Comparison of ENCODE assay signal across 8 cellular contexts in genomic region chr4:148444296-148445070, GRCh38. TPM values are rescaled to one million over a fixed set of nuclear protein-coding genes. Genes with fewer than 3 reads are reported as not detected.
A peak's percentile ranks its signal among the peaks of the same experiment; 100 is the strongest.
DNase-seq lines count a peak whose midpoint lies in the region; ATAC-seq and TF ChIP-seq lines count a peak whose summit lies in the region.
"Had no signal": no experiment of that assay in that cellular context is flagged by ENCODE, and none has a peak within 500 bp of the region (broad histone marks: within the 10 kb centered on the region; RNA-seq: fewer than 3 reads in every experiment).

No MANE protein-coding gene starts in this region.

- CTCF ChIA-PET in activated CD4-positive, alpha-beta T cell treated with anti-CD3 and anti-CD28 coated beads for 36 hours (lab: Charles Lee) = interaction anchor here (0.7 kb wide), 1 partner anchor 65 kb away, joined by 3 read pairs; no protein-coding TSS in a partner anchor

- H3K9me3 Mint-ChIP-seq in activated CD4-positive, alpha-beta T cell treated with anti-CD3 and anti-CD28 coated beads for 36 hours (ENCODE audit: low read depth) = no peaks in the 10 kb centered on the region
- no peaks in the 10 kb centered on the region for H3K9me3 Mint-ChIP-seq in memory B cell

- DNase-seq in HFF-Myc (ENCODE audit: extremely low read depth, low read depth) (no peak), coronary artery (ENCODE audit: low spot score) (no peak), memory B cell (ENCODE audit: low spot score in 2 of 2) (peak; percentile 42 to 58), DMS114 treated with DMSO at 0.1 percent for 48 hours (lab: John Stamatoyannopoulos, UW; ENCODE audit: unreplicated experiment) (no peak)
- peak; percentile 62 for DNase-seq in activated CD4-positive, alpha-beta T cell treated with anti-CD3 and anti-CD28 coated beads for 36 hours
- peak in 2 of 3 experiments; percentile 12 to 29 for DNase-seq in stimulated activated CD4-positive, alpha-beta T cell treated with anti-CD3 and anti-CD28 coated beads, TNF-alpha, amount 100 ng/mL, for 24 hours (ENCODE audit: low read depth in 3 of 3)
- no peak for DNase-seq in NK-92 treated with Interleukin-12 subunit alpha and Interleukin-12 subunit beta, amount 100 ng/mL, for 24 hours (lab: John Stamatoyannopoulos, UW)

- peaks cover 33% of the 10 kb centered on the region for H3K4me1 Mint-ChIP-seq in activated CD4-positive, alpha-beta T cell treated with anti-CD3 and anti-CD28 coated beads for 36 hours
- peaks cover 14% of the 10 kb centered on the region for H3K4me1 Mint-ChIP-seq in memory B cell

- H3K4me3 ChIP-seq in HFF-Myc (replicated peaks; ENCODE audit: low read depth, low read length) (peak overlapping the region; percentile 31), coronary artery (peak overlapping the region; percentile 91)

- peak overlapping the region; percentile 31 for H3K27ac Mint-ChIP-seq in activated CD4-positive, alpha-beta T cell treated with anti-CD3 and anti-CD28 coated beads for 36 hours
- peak overlapping the region; percentile 98 for H3K27ac Mint-ChIP-seq in memory B cell

- intact Hi-C loops in activated CD4-positive, alpha-beta T cell treated with anti-CD3 and anti-CD28 coated beads for 36 hours (cut with DNase I, micrococcal nuclease) = loop anchor here (5.0 to 10.0 kb wide), 7 partner anchors 67 to 1922 kb away; partner anchors contain the start of genes ARHGAP10 (in 1 of the 2), PRMT9 (in 1 of the 2) and SLC10A7 (in 1 of the 2)

- H3K27me3 Mint-ChIP-seq in activated CD4-positive, alpha-beta T cell treated with anti-CD3 and anti-CD28 coated beads for 36 hours = peaks cover 11% of the 10 kb centered on the region
- H3K27me3 Mint-ChIP-seq in memory B cell = peaks cover 2% of the 10 kb centered on the region

- POLR2A ChIA-PET in activated CD4-positive, alpha-beta T cell treated with anti-CD3 and anti-CD28 coated beads for 36 hours (lab: Charles Lee) = no interaction called here

- no peak for TF ChIP-seq CTCF in HFF-Myc (IDR thresholded peaks at IDR 0.05; ENCODE audit: low read depth, low read length, missing control alignments)
- TF ChIP-seq CTCF in coronary artery (IDR thresholded peaks at IDR 0.05) = no peak

- H3K36me3 Mint-ChIP-seq in activated CD4-positive, alpha-beta T cell treated with anti-CD3 and anti-CD28 coated beads for 36 hours (ENCODE audit: low read depth) = no peaks in the 10 kb centered on the region
- H3K36me3 Mint-ChIP-seq in memory B cell = no peaks in the 10 kb centered on the region

- H3K4me3 Mint-ChIP-seq in activated CD4-positive, alpha-beta T cell treated with anti-CD3 and anti-CD28 coated beads for 36 hours = peak overlapping the region; percentile 99
- H3K4me3 Mint-ChIP-seq in memory B cell = peak overlapping the region; percentile 99

- peak overlapping the region; percentile 73 to 74 for H3K27ac ChIP-seq in coronary artery
- H3K27ac ChIP-seq: epithelial cell of prostate had no signal

- no peak for ATAC-seq in activated CD4-positive, alpha-beta T cell treated with anti-CD3 and anti-CD28 coated beads for 36 hours
- peak; percentile 10 for ATAC-seq in memory B cell (ENCODE audit: low read depth)

RNA-seq across cellular contexts. Expression of gene NR3C2, which starts 2.3 kb away (rescaled TPM):
- 1 to 10 TPM; 3.7 to 5.8 TPM for total RNA-seq in activated CD4-positive, alpha-beta T cell treated with anti-CD3 and anti-CD28 coated beads for 36 hours

Comparison
In these comparisons a context has a peak if more than half of its experiments do, and no peak if none do; other contexts are left out.
1. DNase-seq: peak in activated CD4-positive, alpha-beta T cell treated with anti-CD3 and anti-CD28 coated beads for 36 hours (single experiment), memory B cell (2 of 2) and stimulated activated CD4-positive, alpha-beta T cell treated with anti-CD3 and anti-CD28 coated beads, TNF-alpha, amount 100 ng/mL, for 24 hours (2 of 3); none in HFF-Myc (single experiment), coronary artery (single experiment), DMS114 treated with DMSO at 0.1 percent for 48 hours (single experiment) and NK-92 treated with Interleukin-12 subunit alpha and Interleukin-12 subunit beta, amount 100 ng/mL, for 24 hours (single experiment).